ENCODE assay signal across 25 cellular contexts in the genomic region with DNA sequence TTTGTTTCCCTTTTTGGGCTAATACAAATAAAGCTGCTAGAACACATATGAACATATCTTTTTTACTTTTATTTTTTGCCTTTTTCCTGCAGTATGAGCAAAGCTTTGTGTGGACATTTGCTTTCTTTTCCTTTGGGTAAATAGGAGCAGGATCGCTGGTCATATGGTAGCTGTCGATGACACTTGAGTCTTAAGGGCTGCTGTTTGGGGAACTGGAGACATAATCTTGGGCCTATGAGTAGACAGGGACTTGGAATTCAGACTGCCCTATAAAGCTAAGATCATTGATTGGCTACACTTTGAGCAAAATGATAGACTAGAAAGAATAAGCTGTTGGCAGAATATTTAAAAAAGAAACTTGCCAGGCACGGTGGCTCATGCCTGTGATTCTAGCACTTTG.
"Had no signal": no experiment of that assay in that cellular context is flagged by ENCODE, and none has a peak within 500 bp of the region (broad histone marks: within the 10 kb centered on the region; RNA-seq: fewer than 3 reads in every experiment).

No MANE protein-coding gene starts in this region.

- H3K27ac ChIP-seq: breast epithelium, SJSA1, VCaP had no signal

- H3K27me3 Mint-ChIP-seq: activated CD4-positive, alpha-beta memory T cell treated with anti-CD3 and anti-CD28 coated beads, Interleukin-2, amount 10 ng/mL, durations not matched to agents 7 days and 5 days; activated CD4-positive, alpha-beta T cell treated with anti-CD3 and anti-CD28 coated beads for 36 hours; activated naive CD8-positive, alpha-beta T cell treated with anti-CD3 and anti-CD28 coated beads, Interleukin-2, amount 10 ng/mL, durations not matched to agents 7 days and 5 days; activated T-helper 17 cell treated with anti-CD3 and anti-CD28 coated beads, Interleukin-2, amount 50 U/mL, for 72 hours had no signal

- H3K27ac Mint-ChIP-seq: activated CD4-positive, alpha-beta memory T cell treated with anti-CD3 and anti-CD28 coated beads, Interleukin-2, amount 10 ng/mL, durations not matched to agents 7 days and 5 days; activated CD4-positive, alpha-beta T cell treated with anti-CD3 and anti-CD28 coated beads for 36 hours; activated naive CD8-positive, alpha-beta T cell treated with anti-CD3 and anti-CD28 coated beads, Interleukin-2, amount 10 ng/mL, durations not matched to agents 7 days and 5 days; activated T-helper 17 cell treated with anti-CD3 and anti-CD28 coated beads, Interleukin-2, amount 50 U/mL, for 72 hours; T-helper 1 cell treated with Interleukin-12 subunit alpha and Interleukin-12 subunit beta and Interleukin-4 antibody, amounts not matched to agents 30 μg/mL and 1 μg/mL, for 36 hours had no signal

- H3K4me3 Mint-ChIP-seq: activated CD4-positive, alpha-beta memory T cell treated with anti-CD3 and anti-CD28 coated beads, Interleukin-2, amount 10 ng/mL, durations not matched to agents 7 days and 5 days; activated CD4-positive, alpha-beta T cell treated with anti-CD3 and anti-CD28 coated beads for 36 hours; activated naive CD8-positive, alpha-beta T cell treated with anti-CD3 and anti-CD28 coated beads, Interleukin-2, amount 10 ng/mL, durations not matched to agents 7 days and 5 days; activated T-helper 17 cell treated with anti-CD3 and anti-CD28 coated beads, Interleukin-2, amount 50 U/mL, for 72 hours; T-helper 1 cell treated with Interleukin-12 subunit alpha and Interleukin-12 subunit beta and Interleukin-4 antibody, amounts not matched to agents 30 μg/mL and 1 μg/mL, for 36 hours had no signal

- H3K9me3 ChIP-seq: breast epithelium, SJSA1 had no signal

- H3K9me3 Mint-ChIP-seq: activated T-helper 17 cell treated with anti-CD3 and anti-CD28 coated beads, Interleukin-2, amount 50 U/mL, for 72 hours had no signal

- DNase-seq: activated CD4-positive, alpha-beta memory T cell treated with anti-CD3 and anti-CD28 coated beads, Interleukin-2, amount 10 ng/mL, durations not matched to agents 7 days and 5 days; activated CD4-positive, alpha-beta T cell treated with anti-CD3 and anti-CD28 coated beads for 36 hours; activated CD4-positive, alpha-beta T cell treated with anti-CD3 and anti-CD28 coated beads, Interleukin-2, amount 50 U/mL, for 1 hour; activated naive CD4-positive, alpha-beta T cell treated with anti-CD3 and anti-CD28 coated beads, Interleukin-2, amount 50 U/mL, for 16 hours; activated naive CD8-positive, alpha-beta T cell treated with anti-CD3 and anti-CD28 coated beads, Interleukin-2, amount 10 ng/mL, durations not matched to agents 7 days and 5 days; activated T-cell treated with anti-CD3 and anti-CD28 coated beads for 4 hours; activated T-cell treated with anti-CD3 and anti-CD28 coated beads, Interleukin-2, amount 50 U/mL, for 48 hours; aorta; caudate nucleus; Kasumi-1; KBM-7; NCI-H1048; NCI-H146; NCI-H187 treated with DMSO at 0.1 percent for 48 hours; NCI-H2081 treated with DMSO at 0.1 percent for 48 hours; NCI-H446; NCI-H524; PC-3; SHP77; T1000 had no signal

- H3K36me3 ChIP-seq: breast epithelium, SJSA1 had no signal

- H3K27me3 ChIP-seq: breast epithelium, SJSA1 had no signal

- H3K4me3 ChIP-seq: breast epithelium, SJSA1 had no signal

- ATAC-seq: activated CD4-positive, alpha-beta T cell treated with anti-CD3 and anti-CD28 coated beads for 36 hours; activated T-helper 17 cell treated with anti-CD3 and anti-CD28 coated beads, Interleukin-2, amount 50 U/mL, for 72 hours; PC-3 had no signal

- H3K4me1 ChIP-seq: breast epithelium had no signal
